In genomic region chr16:60605176-60605575, GRCh38 we compare ENCODE assay signal across 14 cellular contexts.
A peak's percentile ranks its signal among the peaks of the same experiment; 100 is the strongest.
DNase-seq lines count a peak whose midpoint lies in the region; ATAC-seq and TF ChIP-seq lines count a peak whose summit lies in the region.
"Had no signal": no experiment of that assay in that cellular context is flagged by ENCODE, and none has a peak within 500 bp of the region (broad histone marks: within the 10 kb centered on the region; RNA-seq: fewer than 3 reads in every experiment).

No MANE protein-coding gene starts in this region.

- H3K23ac ChIP-seq in mesendoderm (ENCODE audit: low read length) (no peak overlapping the region), trophoblast cell (ENCODE audit: low read length) (no peak overlapping the region)

- H4K91ac ChIP-seq in trophoblast cell (ENCODE audit: low read depth, low read length) = no peak overlapping the region

- H3K4me2 ChIP-seq in mesendoderm (ENCODE audit: low read length) = no peak overlapping the region
- no peak overlapping the region for H3K4me2 ChIP-seq in trophoblast cell (ENCODE audit: low read length)
- H3K4me2 ChIP-seq: BLaER1 treated with 17β-estradiol and CSF1 and Interleukin-3, amounts not matched to agents 10 nM and 100 nM had no signal

- no peak overlapping the region for H3K14ac ChIP-seq in trophoblast cell (ENCODE audit: low read length)

- no peak overlapping the region for H3K4ac ChIP-seq in mesendoderm (ENCODE audit: low read depth, low read length)
- H3K4ac ChIP-seq in trophoblast cell (ENCODE audit: low read depth, low read length) = no peak overlapping the region

- H3K36me3 ChIP-seq in RWPE2 (ENCODE audit: low read depth) (no peaks in the 10 kb centered on the region), mesendoderm (ENCODE audit: control insufficient read depth, insufficient read depth, low read length) (no peaks in the 10 kb centered on the region), heart left ventricle (no peaks in the 10 kb centered on the region), trophoblast cell (ENCODE audit: control insufficient read depth in 1 of 2, insufficient read depth in 2 of 2, low read length in 2 of 2) (no peaks in the 10 kb centered on the region)
- H3K36me3 ChIP-seq: BLaER1 treated with 17β-estradiol and CSF1 and Interleukin-3, amounts not matched to agents 10 nM and 100 nM had no signal

- H3K4me1 ChIP-seq in RWPE2 (ENCODE audit: insufficient read depth, poor library complexity, severe bottlenecking) (peaks cover 26% of the 10 kb centered on the region), mesendoderm (ENCODE audit: control insufficient read depth, low read depth, low read length) (no peaks in the 10 kb centered on the region), heart left ventricle (no peaks in the 10 kb centered on the region), trophoblast cell (ENCODE audit: control insufficient read depth in 1 of 2, insufficient read depth in 2 of 2, low read length in 2 of 2) (no peaks in the 10 kb centered on the region)
- H3K4me1 ChIP-seq: BLaER1 treated with 17β-estradiol and CSF1 and Interleukin-3, amounts not matched to agents 10 nM and 100 nM had no signal

- no peaks in the 10 kb centered on the region for H3K79me2 ChIP-seq in mesendoderm (ENCODE audit: control insufficient read depth, insufficient read depth, low read length)
- H3K79me2 ChIP-seq in trophoblast cell (ENCODE audit: control insufficient read depth, insufficient read depth, low read length, poor library complexity) = no peaks in the 10 kb centered on the region

- no peak overlapping the region for H4K8ac ChIP-seq in mesendoderm (ENCODE audit: low read depth, low read length)
- no peak overlapping the region for H4K8ac ChIP-seq in trophoblast cell (ENCODE audit: low read depth, low read length)

- no CpG with 5 or more reads among the region's 3 CpGs for WGBS in mesendoderm (ENCODE audit: extremely low coverage, insufficient coverage, low lambda C conversion rate)
- 79 to 86% (median 79%) methylated on average over 3 of the region's 3 CpGs for WGBS in heart left ventricle, 4 donors
- no CpG with 5 or more reads among the region's 3 CpGs for WGBS in trophoblast cell (ENCODE audit: extremely low coverage, insufficient coverage, insufficient read length)

- no peak overlapping the region for H4K5ac ChIP-seq in mesendoderm (ENCODE audit: low read length)

- H3K27me3 Mint-ChIP-seq in activated CD4-positive, alpha-beta T cell treated with anti-CD3 and anti-CD28 coated beads, Interleukin-2, amount 10 ng/mL, durations not matched to agents 24 days and 14 days = no peaks in the 10 kb centered on the region
- H3K27me3 Mint-ChIP-seq: CD4-positive, CD25-positive, alpha-beta regulatory T cell had no signal

- no peak overlapping the region for H3K27ac Mint-ChIP-seq in activated CD4-positive, alpha-beta T cell treated with anti-CD3 and anti-CD28 coated beads, Interleukin-2, amount 10 ng/mL, durations not matched to agents 24 days and 14 days
- H3K27ac Mint-ChIP-seq: CD4-positive, CD25-positive, alpha-beta regulatory T cell had no signal

- peak overlapping the region; percentile 81 for H3K27ac ChIP-seq in RWPE2 (ENCODE audit: poor library complexity, severe bottlenecking)
- H3K27ac ChIP-seq in mesendoderm (ENCODE audit: low read depth, low read length) = no peak overlapping the region
- H3K27ac ChIP-seq in heart left ventricle = no peak overlapping the region
- H3K27ac ChIP-seq in trophoblast cell (ENCODE audit: low read depth, low read length) = no peak overlapping the region
- H3K27ac ChIP-seq: 22Rv1; BLaER1 treated with 17β-estradiol and CSF1 and Interleukin-3, amounts not matched to agents 10 nM and 100 nM had no signal

- intact Hi-C loops in heart left ventricle (cut with DNase I) = no loop called here
- intact Hi-C loops in activated CD4-positive, alpha-beta T cell treated with anti-CD3 and anti-CD28 coated beads, Interleukin-2, amount 10 ng/mL, durations not matched to agents 24 days and 14 days (cut with micrococcal nuclease) = no loop called here

- H2BK12ac ChIP-seq in trophoblast cell (ENCODE audit: low read length) = no peak overlapping the region

- H3K9ac ChIP-seq in mesendoderm (ENCODE audit: low read length) (no peak overlapping the region), trophoblast cell (ENCODE audit: low read length) (no peak overlapping the region)
- H3K9ac ChIP-seq: BLaER1 treated with 17β-estradiol and CSF1 and Interleukin-3, amounts not matched to agents 10 nM and 100 nM had no signal

- H4K12ac ChIP-seq in trophoblast cell (ENCODE audit: low read depth, low read length) = no peak overlapping the region

- TF ChIP-seq CTCF in RWPE2 (IDR thresholded peaks at IDR 0.05; ENCODE audit: poor library complexity, severe bottlenecking) (no peak), epithelial cell of esophagus (IDR thresholded peaks at IDR 0.05; ENCODE audit: insufficient read depth, low read depth, low read length, missing control alignments) (no peak), heart left ventricle (IDR thresholded peaks at IDR 0.05) (no peak)

- ATAC-seq in RWPE2 (ENCODE audit: low read depth) (peak; percentile 73), heart left ventricle (no peak)
- ATAC-seq: HCT116 had no signal

- H3K27me3 ChIP-seq in RWPE2 (ENCODE audit: insufficient read depth, poor library complexity, severe bottlenecking) = no peaks in the 10 kb centered on the region
- no peaks in the 10 kb centered on the region for H3K27me3 ChIP-seq in mesendoderm (ENCODE audit: insufficient read depth, low read length, poor library complexity)
- H3K27me3 ChIP-seq in heart left ventricle = no peaks in the 10 kb centered on the region
- no peaks in the 10 kb centered on the region for H3K27me3 ChIP-seq in trophoblast cell (ENCODE audit: insufficient read depth, low read length)
- H3K27me3 ChIP-seq: BLaER1 treated with 17β-estradiol and CSF1 and Interleukin-3, amounts not matched to agents 10 nM and 100 nM had no signal

- H3K9me3 Mint-ChIP-seq in activated CD4-positive, alpha-beta T cell treated with anti-CD3 and anti-CD28 coated beads, Interleukin-2, amount 10 ng/mL, durations not matched to agents 24 days and 14 days = peaks cover 11% of the 10 kb centered on the region

- H3K4me3 ChIP-seq in RWPE2 (ENCODE audit: severe bottlenecking) (no peak overlapping the region), epithelial cell of esophagus (ENCODE audit: low read length) (no peak overlapping the region), mesendoderm (ENCODE audit: low read length) (no peak overlapping the region), heart left ventricle (no peak overlapping the region), trophoblast cell (ENCODE audit: low read depth, low read length) (no peak overlapping the region)
- H3K4me3 ChIP-seq: BLaER1 treated with 17β-estradiol and CSF1 and Interleukin-3, amounts not matched to agents 10 nM and 100 nM had no signal

- H2BK120ac ChIP-seq in mesendoderm (ENCODE audit: low read depth, low read length) = no peak overlapping the region
- H2BK120ac ChIP-seq in trophoblast cell (ENCODE audit: insufficient read depth, low read length, poor library complexity) = no peak overlapping the region

- no peaks in the 10 kb centered on the region for H3K36me3 Mint-ChIP-seq in activated CD4-positive, alpha-beta T cell treated with anti-CD3 and anti-CD28 coated beads, Interleukin-2, amount 10 ng/mL, durations not matched to agents 24 days and 14 days (ENCODE audit: low read depth)
- H3K36me3 Mint-ChIP-seq: CD4-positive, CD25-positive, alpha-beta regulatory T cell had no signal

- peak; percentile 12 for DNase-seq in DMS53 (lab: John Stamatoyannopoulos, UW)
- DNase-seq in DMS53 treated with DMSO at 0.1 percent for 48 hours (lab: John Stamatoyannopoulos, UW; ENCODE audit: unreplicated experiment) = no peak
- DNase-seq in RWPE2 (ENCODE audit: low spot score) = peak; percentile 62
- peak; percentile 31 for DNase-seq in epithelial cell of esophagus (ENCODE audit: low read depth)
- DNase-seq in mesendoderm = peak; percentile 39
- DNase-seq in heart left ventricle = no peak
- no peak for DNase-seq in trophoblast cell
- no peak for DNase-seq in activated CD4-positive, alpha-beta T cell treated with anti-CD3 and anti-CD28 coated beads, Interleukin-2, amount 10 ng/mL, durations not matched to agents 24 days and 14 days
- DNase-seq: AML-193; CD4-positive, CD25-positive, alpha-beta regulatory T cell; DMS79 had no signal

- no peak overlapping the region for H2BK15ac ChIP-seq in mesendoderm (replicated peaks; ENCODE audit: low read depth)

- H3K79me1 ChIP-seq in mesendoderm (ENCODE audit: low read length) = no peaks in the 10 kb centered on the region
- H3K79me1 ChIP-seq in trophoblast cell (ENCODE audit: low read length) = no peaks in the 10 kb centered on the region

- H2AK5ac ChIP-seq in mesendoderm (ENCODE audit: low read length) (no peak overlapping the region), trophoblast cell (ENCODE audit: low read length) (no peak overlapping the region)

- H2BK5ac ChIP-seq in mesendoderm (ENCODE audit: low read length) (no peak overlapping the region), trophoblast cell (ENCODE audit: low read depth, low read length, poor library complexity) (no peak overlapping the region)

- H3K18ac ChIP-seq in mesendoderm (ENCODE audit: low read length) (no peak overlapping the region), trophoblast cell (ENCODE audit: low read length) (no peak overlapping the region)

- H2AFZ ChIP-seq in trophoblast cell (ENCODE audit: insufficient read depth, low read length, poor library complexity) = no peak overlapping the region

- no peaks in the 10 kb centered on the region for H3K4me1 Mint-ChIP-seq in activated CD4-positive, alpha-beta T cell treated with anti-CD3 and anti-CD28 coated beads, Interleukin-2, amount 10 ng/mL, durations not matched to agents 24 days and 14 days

- no peak overlapping the region for H3K4me3 Mint-ChIP-seq in activated CD4-positive, alpha-beta T cell treated with anti-CD3 and anti-CD28 coated beads, Interleukin-2, amount 10 ng/mL, durations not matched to agents 24 days and 14 days

- no peak for TF ChIP-seq POLR2A in heart left ventricle (IDR thresholded peaks at IDR 0.05)

- H3K9me3 ChIP-seq in RWPE2 (ENCODE audit: severe bottlenecking) (no peaks in the 10 kb centered on the region), heart left ventricle (no peaks in the 10 kb centered on the region), trophoblast cell (ENCODE audit: insufficient read depth, low read depth, low read length) (no peaks in the 10 kb centered on the region)
- H3K9me3 ChIP-seq: BLaER1 treated with 17β-estradiol and CSF1 and Interleukin-3, amounts not matched to agents 10 nM and 100 nM had no signal

- H3K56ac ChIP-seq in mesendoderm (ENCODE audit: low read length) = no peak overlapping the region

Comparison
In these comparisons a context has a peak if more than half of its experiments do, and no peak if none do; other contexts are left out.
1. DNase-seq: peak in DMS53 (single experiment), RWPE2 (single experiment), epithelial cell of esophagus (single experiment) and mesendoderm (single experiment); none in DMS53 treated with DMSO at 0.1 percent for 48 hours (single experiment), heart left ventricle (0 of 5), trophoblast cell (0 of 2) and activated CD4-positive, alpha-beta T cell treated with anti-CD3 and anti-CD28 coated beads, Interleukin-2, amount 10 ng/mL, durations not matched to agents 24 days and 14 days (single experiment).